11 cellular contexts compared by ENCODE assay signal in genomic region chr17:72467841-72468653, GRCh38.
DNase-seq lines count a peak whose midpoint lies in the region; ATAC-seq and TF ChIP-seq lines count a peak whose summit lies in the region.
"Had no signal": no experiment of that assay in that cellular context is flagged by ENCODE, and none has a peak within 500 bp of the region (broad histone marks: within the 10 kb centered on the region; RNA-seq: fewer than 3 reads in every experiment).

No MANE protein-coding gene starts in this region.

- H3K9ac ChIP-seq in colonic mucosa (ENCODE audit: low read depth in 2 of 2, low read length in 2 of 2): peak overlapping the region; percentile 49 to 69

- peaks cover 13% of the 10 kb centered on the region for H3K27me3 Mint-ChIP-seq in CD4-positive, alpha-beta T cell
- H3K27me3 Mint-ChIP-seq in Calu3 (ENCODE audit: unreplicated experiment): no peaks in the 10 kb centered on the region

- intact Hi-C loops in Right ventricle myocardium inferior (cut with DNase I): no loop called here
- intact Hi-C loops in cardiac septum (cut with DNase I): no loop called here
- intact Hi-C loops in colonic mucosa (cut with DNase I): no loop called here
- intact Hi-C loops in CD4-positive, alpha-beta T cell (cut with DNase I, micrococcal nuclease): no loop called here
- intact Hi-C loops in Calu3 (cut with micrococcal nuclease; ENCODE audit: unreplicated experiment): no loop called here
- intact Hi-C loops in uterus (cut with DNase I; ENCODE audit: low total_unique reads): no loop called here

- no peaks in the 10 kb centered on the region for H3K9me3 ChIP-seq in colonic mucosa
- no peaks in the 10 kb centered on the region for H3K9me3 ChIP-seq in CD4-positive, alpha-beta T cell (ENCODE audit: control insufficient read depth, low read length)
- no peaks in the 10 kb centered on the region for H3K9me3 ChIP-seq in uterus

- H3K9me3 Mint-ChIP-seq in CD4-positive, alpha-beta T cell: no peaks in the 10 kb centered on the region
- H3K9me3 Mint-ChIP-seq in Calu3 (ENCODE audit: low read depth, unreplicated experiment): no peaks in the 10 kb centered on the region
- H3K9me3 Mint-ChIP-seq: activated naive CD4-positive, alpha-beta T cell treated with anti-CD3 and anti-CD28 coated beads, Interleukin-2, amount 50 U/mL, for 72 hours had no signal

- H3K36me3 ChIP-seq in colonic mucosa: no peaks in the 10 kb centered on the region
- no peaks in the 10 kb centered on the region for H3K36me3 ChIP-seq in uterus

- H3K4me1 ChIP-seq in colonic mucosa (peaks cover 23% of the 10 kb centered on the region), uterus (no peaks in the 10 kb centered on the region)

- H3K27ac ChIP-seq in colonic mucosa: peak overlapping the region; percentile 91
- peak overlapping the region; percentile 75 for H3K27ac ChIP-seq in layer of hippocampus (ENCODE audit: low read depth, low read length)
- no peak overlapping the region for H3K27ac ChIP-seq in CD4-positive, alpha-beta T cell (ENCODE audit: low read depth, low read length)
- no peak overlapping the region for H3K27ac ChIP-seq in uterus

- CTCF ChIA-PET in CD4-positive, alpha-beta T cell (lab: Charles Lee): no interaction called here
- CTCF ChIA-PET in Calu3 (lab: Charles Lee): no interaction called here

- TF ChIP-seq CTCF in colonic mucosa (IDR thresholded peaks at IDR 0.05): no peak
- no peak for TF ChIP-seq CTCF in CD4-positive, alpha-beta T cell (IDR thresholded peaks at IDR 0.05)
- TF ChIP-seq CTCF in Calu3 (IDR thresholded peaks at IDR 0.05; ENCODE audit: unreplicated experiment): no peak
- no peak for TF ChIP-seq CTCF in uterus (IDR thresholded peaks at IDR 0.05)

- POLR2A ChIA-PET in CD4-positive, alpha-beta T cell (lab: Charles Lee): no interaction called here

- H3K36me3 Mint-ChIP-seq in CD4-positive, alpha-beta T cell (ENCODE audit: low read depth): no peaks in the 10 kb centered on the region
- peaks cover 42% of the 10 kb centered on the region for H3K36me3 Mint-ChIP-seq in Calu3 (ENCODE audit: insufficient read depth, unreplicated experiment)
- H3K36me3 Mint-ChIP-seq: activated naive CD4-positive, alpha-beta T cell treated with anti-CD3 and anti-CD28 coated beads, Interleukin-2, amount 50 U/mL, for 72 hours had no signal

- H3K27me3 ChIP-seq in colonic mucosa (no peaks in the 10 kb centered on the region), layer of hippocampus (ENCODE audit: control insufficient read depth, insufficient read depth, low read length) (peaks cover 2% of the 10 kb centered on the region), uterus (no peaks in the 10 kb centered on the region)
- H3K27me3 ChIP-seq in CD4-positive, alpha-beta T cell (ENCODE audit: control insufficient read depth, insufficient read depth, low read length): peaks cover 5% of the 10 kb centered on the region

- DNase-seq in Right ventricle myocardium inferior (ENCODE audit: missing footprints) (no peak), cardiac septum (ENCODE audit: low spot score) (no peak), colonic mucosa (peak; percentile 88), Calu3 (no peak), uterus (no peak)
- no peak for DNase-seq in CD4-positive, alpha-beta T cell
- DNase-seq: NCI-H187 treated with DMSO at 0.1 percent for 48 hours had no signal

- peak; percentile 77 for ATAC-seq in Right ventricle myocardium inferior
- no peak for ATAC-seq in HG03354 (IDR thresholded peaks at IDR 0.05; ENCODE audit: poor library complexity, severe bottlenecking, unreplicated experiment)
- ATAC-seq in CD4-positive, alpha-beta T cell (ENCODE audit: poor library complexity): no peak
- ATAC-seq: activated naive CD4-positive, alpha-beta T cell treated with anti-CD3 and anti-CD28 coated beads, Interleukin-2, amount 50 U/mL, for 72 hours had no signal

- no peak overlapping the region for H3K4me3 ChIP-seq in colonic mucosa
- no peak overlapping the region for H3K4me3 ChIP-seq in uterus

- no peak overlapping the region for H3K27ac Mint-ChIP-seq in CD4-positive, alpha-beta T cell
- no peak overlapping the region for H3K27ac Mint-ChIP-seq in Calu3 (ENCODE audit: unreplicated experiment)
- H3K27ac Mint-ChIP-seq: activated naive CD4-positive, alpha-beta T cell treated with anti-CD3 and anti-CD28 coated beads, Interleukin-2, amount 50 U/mL, for 72 hours; B cell had no signal

- no peaks in the 10 kb centered on the region for H3K4me1 Mint-ChIP-seq in CD4-positive, alpha-beta T cell (ENCODE audit: low read depth)
- peaks cover 42% of the 10 kb centered on the region for H3K4me1 Mint-ChIP-seq in Calu3 (ENCODE audit: low read depth, unreplicated experiment)
- H3K4me1 Mint-ChIP-seq: B cell had no signal

- no peak overlapping the region for H3K4me3 Mint-ChIP-seq in CD4-positive, alpha-beta T cell
- H3K4me3 Mint-ChIP-seq in Calu3 (ENCODE audit: low read depth, unreplicated experiment): no peak overlapping the region
- H3K4me3 Mint-ChIP-seq: B cell had no signal

- no TSS peak for BruUV-seq in Calu3 (replicated peaks; lab: Mats Ljungman, UMichigan)

- no peak for TF ChIP-seq POLR2A in uterus (IDR thresholded peaks at IDR 0.05)

Comparison
In these comparisons a context has a peak if more than half of its experiments do, and no peak if none do; other contexts are left out.
1. H3K27ac ChIP-seq: peak in colonic mucosa (single experiment) and layer of hippocampus (single experiment); none in CD4-positive, alpha-beta T cell (single experiment) and uterus (0 of 2).